ENCODE assay signal across 17 cellular contexts in the genomic region with DNA sequence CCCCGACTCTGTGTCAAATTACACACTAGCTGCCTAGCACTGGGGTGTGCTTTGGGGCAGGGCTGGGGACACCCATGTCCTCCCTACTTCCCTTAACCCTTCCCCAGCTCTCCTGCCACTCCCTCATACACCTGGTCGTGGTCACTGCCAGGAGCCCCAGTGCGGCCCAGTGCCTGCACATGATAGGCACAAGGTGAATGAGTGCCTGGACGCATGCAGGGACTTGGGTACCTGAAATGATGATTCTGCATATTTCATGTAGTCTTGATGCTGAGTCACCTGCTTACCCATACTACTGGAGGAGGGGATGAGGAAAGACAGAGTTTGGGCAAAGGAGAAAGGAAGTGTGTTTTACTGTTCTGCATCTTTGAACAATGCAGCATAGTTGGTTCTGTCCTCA. TPM values are rescaled to one million over a fixed set of nuclear protein-coding genes. Genes with fewer than 3 reads are reported as not detected.
DNase-seq lines count a peak whose midpoint lies in the region; ATAC-seq, FAIRE-seq and TF ChIP-seq lines count a peak whose summit lies in the region.
"Had no signal": no experiment of that assay in that cellular context is flagged by ENCODE, and none has a peak within 500 bp of the region (broad histone marks: within the 10 kb centered on the region; RNA-seq: fewer than 3 reads in every experiment).

No MANE protein-coding gene starts in this region.

- H3K27ac ChIP-seq in keratinocyte (ENCODE audit: control insufficient read depth, insufficient read depth, low read length) = peak overlapping the region; percentile 7
- H3K27ac ChIP-seq in kidney (ENCODE audit: low read depth in 2 of 2, low read length in 2 of 2) = no peak overlapping the region
- H3K27ac ChIP-seq: heart left ventricle had no signal

- no peaks in the 10 kb centered on the region for H3K36me3 Mint-ChIP-seq in activated naive CD8-positive, alpha-beta T cell
- no peaks in the 10 kb centered on the region for H3K36me3 Mint-ChIP-seq in activated naive CD8-positive, alpha-beta T cell treated with anti-CD3 and anti-CD28 coated beads for 36 hours
- peaks cover 2% of the 10 kb centered on the region for H3K36me3 Mint-ChIP-seq in activated T-helper 1 cell treated with anti-CD3 and anti-CD28 coated beads, Interleukin-12 subunit alpha, Interleukin-12 subunit beta, Interleukin-2, Interleukin-4 antibody, amounts not matched to agents 30 ng/mL and 10 ng/mL and 1 ng/mL, durations not matched to agents 14 hours and 24 hours and 36 hours (ENCODE audit: low read depth)
- H3K36me3 Mint-ChIP-seq in stimulated activated effector memory CD8-positive, alpha-beta T cell treated with anti-CD3 and anti-CD28 coated beads, Interleukin-12 subunit alpha, Interleukin-12 subunit beta, amount 100 ng/mL, for 72 hours = no peaks in the 10 kb centered on the region

- no peak for DNase-seq in activated naive CD8-positive, alpha-beta T cell treated with anti-CD3 and anti-CD28 coated beads for 36 hours
- DNase-seq in activated T-helper 1 cell treated with anti-CD3 and anti-CD28 coated beads, Interleukin-12 subunit alpha, Interleukin-12 subunit beta, Interleukin-2, Interleukin-4 antibody, amounts not matched to agents 30 ng/mL and 10 ng/mL and 1 ng/mL, durations not matched to agents 14 hours and 24 hours and 36 hours (ENCODE audit: low spot score) = no peak
- DNase-seq in keratinocyte (ENCODE audit: low read depth, low spot score) (no peak), UCSD-AML1 (lab: John Stamatoyannopoulos, UW; ENCODE audit: unreplicated experiment) (no peak), H7 (no peak), kidney (no peak)
- DNase-seq in stimulated activated effector memory CD8-positive, alpha-beta T cell treated with anti-CD3 and anti-CD28 coated beads, Interleukin-12 subunit alpha, Interleukin-12 subunit beta, amount 100 ng/mL, for 72 hours (ENCODE audit: low spot score in 2 of 2) = no peak
- DNase-seq: activated CD4-positive, alpha-beta T cell treated with anti-CD3 and anti-CD28 coated beads, Interleukin-2, amount 50 U/mL, for 1 hour; amniotic stem cell; heart left ventricle; KG1; left cardiac atrium; NCI-H1417 treated with DMSO at 0.1 percent for 48 hours; SHP77 had no signal

- H3K36me3 ChIP-seq in keratinocyte (ENCODE audit: control insufficient read depth in 2 of 2, extremely low read depth in 1 of 2, insufficient read depth in 2 of 2, low read length in 2 of 2) (no peaks in the 10 kb centered on the region), H7 (replicated peaks; ENCODE audit: control insufficient read depth, insufficient read depth, low read length) (no peaks in the 10 kb centered on the region), kidney (ENCODE audit: control insufficient read depth in 1 of 2, insufficient read depth in 2 of 2, low read length in 2 of 2) (no peaks in the 10 kb centered on the region)
- H3K36me3 ChIP-seq: heart left ventricle had no signal

- H3K9me1 ChIP-seq in keratinocyte (ENCODE audit: control insufficient read depth, extremely low read depth, insufficient read depth, low read length) = peaks cover 2% of the 10 kb centered on the region

- H3K27me3 ChIP-seq in keratinocyte (ENCODE audit: control insufficient read depth, extremely low read depth, insufficient read depth, low read length) = no peaks in the 10 kb centered on the region
- H3K27me3 ChIP-seq in H7 (ENCODE audit: control insufficient read depth, insufficient read depth, low read length) = no peaks in the 10 kb centered on the region

- H3K4me2 ChIP-seq in keratinocyte (ENCODE audit: control insufficient read depth, extremely low read depth, insufficient read depth, low read depth, low read length) = peak overlapping the region; percentile 14

- H3K27ac Mint-ChIP-seq in activated naive CD8-positive, alpha-beta T cell = no peak overlapping the region
- no peak overlapping the region for H3K27ac Mint-ChIP-seq in activated naive CD8-positive, alpha-beta T cell treated with anti-CD3 and anti-CD28 coated beads for 36 hours
- no peak overlapping the region for H3K27ac Mint-ChIP-seq in activated T-helper 1 cell treated with anti-CD3 and anti-CD28 coated beads, Interleukin-12 subunit alpha, Interleukin-12 subunit beta, Interleukin-2, Interleukin-4 antibody, amounts not matched to agents 30 ng/mL and 10 ng/mL and 1 ng/mL, durations not matched to agents 14 hours and 24 hours and 36 hours
- H3K27ac Mint-ChIP-seq in stimulated activated effector memory CD8-positive, alpha-beta T cell treated with anti-CD3 and anti-CD28 coated beads, Interleukin-12 subunit alpha, Interleukin-12 subunit beta, amount 100 ng/mL, for 72 hours = no peak overlapping the region

- H3K4me1 ChIP-seq in keratinocyte (ENCODE audit: control insufficient read depth, extremely low read depth, insufficient read depth, low read length) = peaks cover 32% of the 10 kb centered on the region
- peaks cover 2 to 11% of the 10 kb centered on the region in 2 donors for H3K4me1 ChIP-seq in kidney (ENCODE audit: control insufficient read depth in 1 of 2, insufficient read depth in 1 of 2, low read depth in 1 of 2, low read length in 2 of 2)

- H3K4me3 ChIP-seq in keratinocyte (ENCODE audit: control insufficient read depth in 2 of 3, extremely low read depth in 1 of 3, insufficient read depth in 2 of 3, low read depth in 1 of 3, low read length in 3 of 3) (no peak overlapping the region), H7 (ENCODE audit: insufficient read depth, low read depth, low read length) (no peak overlapping the region), kidney (ENCODE audit: low read length in 2 of 2) (no peak overlapping the region)
- H3K4me3 ChIP-seq: heart left ventricle had no signal

- H3K9me3 ChIP-seq in keratinocyte (ENCODE audit: control insufficient read depth, low read depth, low read length) = no peaks in the 10 kb centered on the region
- no peaks in the 10 kb centered on the region for H3K9me3 ChIP-seq in kidney (ENCODE audit: control insufficient read depth in 1 of 2, low read length in 2 of 2)
- H3K9me3 ChIP-seq: heart left ventricle had no signal

- H3K9me3 Mint-ChIP-seq in activated naive CD8-positive, alpha-beta T cell (ENCODE audit: low read depth) = no peaks in the 10 kb centered on the region
- no peaks in the 10 kb centered on the region for H3K9me3 Mint-ChIP-seq in activated naive CD8-positive, alpha-beta T cell treated with anti-CD3 and anti-CD28 coated beads for 36 hours
- H3K9me3 Mint-ChIP-seq in activated T-helper 1 cell treated with anti-CD3 and anti-CD28 coated beads, Interleukin-12 subunit alpha, Interleukin-12 subunit beta, Interleukin-2, Interleukin-4 antibody, amounts not matched to agents 30 ng/mL and 10 ng/mL and 1 ng/mL, durations not matched to agents 14 hours and 24 hours and 36 hours = no peaks in the 10 kb centered on the region
- H3K9me3 Mint-ChIP-seq in stimulated activated effector memory CD8-positive, alpha-beta T cell treated with anti-CD3 and anti-CD28 coated beads, Interleukin-12 subunit alpha, Interleukin-12 subunit beta, amount 100 ng/mL, for 72 hours = no peaks in the 10 kb centered on the region

- no peaks in the 10 kb centered on the region for H4K20me1 ChIP-seq in keratinocyte (ENCODE audit: control insufficient read depth, extremely low read depth, insufficient read depth, low read length)

- ATAC-seq in stimulated activated effector memory CD8-positive, alpha-beta T cell treated with anti-CD3 and anti-CD28 coated beads, Interleukin-12 subunit alpha, Interleukin-12 subunit beta, amount 100 ng/mL, for 72 hours = peak; percentile 18
- ATAC-seq: left cardiac atrium had no signal

- peaks cover 3% of the 10 kb centered on the region for H3K79me2 ChIP-seq in keratinocyte (ENCODE audit: control insufficient read depth, insufficient read depth, low read length)

- dilution Hi-C loops in keratinocyte (cut with MboI; ENCODE audit: extremely low pct_ligation_motif_present, low sequenced_read_pairs) = no loop called here

- intact Hi-C loops in activated T-helper 1 cell treated with anti-CD3 and anti-CD28 coated beads, Interleukin-12 subunit alpha, Interleukin-12 subunit beta, Interleukin-2, Interleukin-4 antibody, amounts not matched to agents 30 ng/mL and 10 ng/mL and 1 ng/mL, durations not matched to agents 14 hours and 24 hours and 36 hours (cut with micrococcal nuclease) = no loop called here
- intact Hi-C loops in kidney (cut with DNase I) = no loop called here

- peak; percentile 90 for FAIRE-seq in keratinocyte (lab: Jason Lieb, UNC)
- no peak for FAIRE-seq in kidney (lab: Jason Lieb, UNC)
- FAIRE-seq: D721Med had no signal

- TF ChIP-seq CTCF in keratinocyte (optimal IDR thresholded peaks at IDR 0.05 in 1 of 3, IDR thresholded peaks at IDR 0.05 in 1 of 3, conservative IDR thresholded peaks at IDR 0.05 in 1 of 3; ENCODE audit: extremely low read depth in 1 of 3, insufficient read depth in 2 of 3, low read length in 3 of 3) (no peak), kidney (IDR thresholded peaks at IDR 0.05; ENCODE audit: borderline replicate concordance, extremely low read depth, insufficient read depth) (no peak)

- H3K9ac ChIP-seq in keratinocyte (ENCODE audit: control insufficient read depth, extremely low read depth, insufficient read depth, low read length) (no peak overlapping the region), kidney (ENCODE audit: low read length in 2 of 2) (no peak overlapping the region)

- H3K4me3 Mint-ChIP-seq in activated naive CD8-positive, alpha-beta T cell = peak overlapping the region; percentile 48
- no peak overlapping the region for H3K4me3 Mint-ChIP-seq in activated naive CD8-positive, alpha-beta T cell treated with anti-CD3 and anti-CD28 coated beads for 36 hours
- H3K4me3 Mint-ChIP-seq in activated T-helper 1 cell treated with anti-CD3 and anti-CD28 coated beads, Interleukin-12 subunit alpha, Interleukin-12 subunit beta, Interleukin-2, Interleukin-4 antibody, amounts not matched to agents 30 ng/mL and 10 ng/mL and 1 ng/mL, durations not matched to agents 14 hours and 24 hours and 36 hours = peak overlapping the region; percentile 68
- H3K4me3 Mint-ChIP-seq in stimulated activated effector memory CD8-positive, alpha-beta T cell treated with anti-CD3 and anti-CD28 coated beads, Interleukin-12 subunit alpha, Interleukin-12 subunit beta, amount 100 ng/mL, for 72 hours = no peak overlapping the region

- peak overlapping the region; percentile 60 for H2AFZ ChIP-seq in keratinocyte (ENCODE audit: control insufficient read depth, low read length)

- H3K27me3 Mint-ChIP-seq in activated naive CD8-positive, alpha-beta T cell = peaks cover 6% of the 10 kb centered on the region
- H3K27me3 Mint-ChIP-seq in activated naive CD8-positive, alpha-beta T cell treated with anti-CD3 and anti-CD28 coated beads for 36 hours = peaks cover 15% of the 10 kb centered on the region
- peaks cover 43% of the 10 kb centered on the region for H3K27me3 Mint-ChIP-seq in activated T-helper 1 cell treated with anti-CD3 and anti-CD28 coated beads, Interleukin-12 subunit alpha, Interleukin-12 subunit beta, Interleukin-2, Interleukin-4 antibody, amounts not matched to agents 30 ng/mL and 10 ng/mL and 1 ng/mL, durations not matched to agents 14 hours and 24 hours and 36 hours (ENCODE audit: insufficient read depth)

- peaks cover 11% of the 10 kb centered on the region for H3K4me1 Mint-ChIP-seq in activated naive CD8-positive, alpha-beta T cell (ENCODE audit: low read depth)
- H3K4me1 Mint-ChIP-seq in activated naive CD8-positive, alpha-beta T cell treated with anti-CD3 and anti-CD28 coated beads for 36 hours = peaks cover 2% of the 10 kb centered on the region
- H3K4me1 Mint-ChIP-seq in activated T-helper 1 cell treated with anti-CD3 and anti-CD28 coated beads, Interleukin-12 subunit alpha, Interleukin-12 subunit beta, Interleukin-2, Interleukin-4 antibody, amounts not matched to agents 30 ng/mL and 10 ng/mL and 1 ng/mL, durations not matched to agents 14 hours and 24 hours and 36 hours (ENCODE audit: low read depth) = peaks cover 5% of the 10 kb centered on the region
- peaks cover 17% of the 10 kb centered on the region for H3K4me1 Mint-ChIP-seq in stimulated activated effector memory CD8-positive, alpha-beta T cell treated with anti-CD3 and anti-CD28 coated beads, Interleukin-12 subunit alpha, Interleukin-12 subunit beta, amount 100 ng/mL, for 72 hours

RNA-seq across cellular contexts. Expression of gene VANGL2, which starts 1.5 kb away (rescaled TPM):
- under 1 TPM; 0.24 to 0.31 TPM for total RNA-seq in activated naive CD8-positive, alpha-beta T cell treated with anti-CD3 and anti-CD28 coated beads for 36 hours
- not detected in 2 replicates for total RNA-seq in activated T-helper 1 cell treated with anti-CD3 and anti-CD28 coated beads, Interleukin-12 subunit alpha, Interleukin-12 subunit beta, Interleukin-2, Interleukin-4 antibody, amounts not matched to agents 30 ng/mL and 10 ng/mL and 1 ng/mL, durations not matched to agents 14 hours and 24 hours and 36 hours
- polyA plus RNA-seq in keratinocyte (10.9 to 17.6 TPM (median 11.4 TPM) in 3 replicates), kidney (ENCODE audit: insufficient read depth, low read depth, low replicate concordance) (3.8 TPM)
- 2.7 TPM for polyA plus RNA-seq in keratinocyte (2011; ENCODE audit: low read depth)
- 8.4 and 8.7 TPM in 2 replicates for polyA plus RNA-seq in keratinocyte (2011; cell fraction: cytosol; rRNA removed)
- polyA plus RNA-seq in keratinocyte (2011; cell fraction: nucleus; rRNA removed) = 32.2 and 38.0 TPM in 2 replicates
- polyA plus RNA-seq in keratinocyte (2012; ENCODE audit: low replicate concordance) = 6.7 and 11.3 TPM in 2 replicates
- polyA minus RNA-seq in keratinocyte = 11.8 to 19.0 TPM (median 16.6 TPM) in 3 replicates
- polyA minus RNA-seq in keratinocyte (2011; cell fraction: cytosol; rRNA and poly(A)+ RNA removed) = 7.1 TPM
- 9.5 and 14.1 TPM in 2 replicates for polyA minus RNA-seq in keratinocyte (2011; cell fraction: nucleus; rRNA and poly(A)+ RNA removed)
- total RNA-seq in H7 (2014; rRNA removed; shearing (Covaris generic)) = 32.7 and 36.9 TPM in 2 replicates
- 8.1 TPM for total RNA-seq in kidney

RNA-seq across cellular contexts. Expression of gene NHLH1, which starts 32.0 kb away (rescaled TPM):
- under 1 TPM; 0.34 to 0.52 TPM for total RNA-seq in activated naive CD8-positive, alpha-beta T cell treated with anti-CD3 and anti-CD28 coated beads for 36 hours
- total RNA-seq in activated T-helper 1 cell treated with anti-CD3 and anti-CD28 coated beads, Interleukin-12 subunit alpha, Interleukin-12 subunit beta, Interleukin-2, Interleukin-4 antibody, amounts not matched to agents 30 ng/mL and 10 ng/mL and 1 ng/mL, durations not matched to agents 14 hours and 24 hours and 36 hours = 0.52 and 0.66 TPM in 2 replicates
- polyA plus RNA-seq in keratinocyte (0.10 to 0.17 TPM (median 0.13 TPM) in 3 replicates), kidney (ENCODE audit: insufficient read depth, low read depth, low replicate concordance) (not detected)
- polyA plus RNA-seq in keratinocyte (2011; ENCODE audit: low read depth) = not detected
- 0.03 and 0.11 TPM in 2 replicates for polyA plus RNA-seq in keratinocyte (2011; cell fraction: cytosol; rRNA removed)
- 0.53 and 0.62 TPM in 2 replicates for polyA plus RNA-seq in keratinocyte (2011; cell fraction: nucleus; rRNA removed)
- 0.03 and 0.27 TPM in 2 replicates for polyA plus RNA-seq in keratinocyte (2012; ENCODE audit: low replicate concordance)
- polyA minus RNA-seq in keratinocyte = 0.07 to 0.22 TPM (median 0.16 TPM) in 3 replicates
- not detected for polyA minus RNA-seq in keratinocyte (2011; cell fraction: cytosol; rRNA and poly(A)+ RNA removed)
- 0.23 TPM in 1 of 2 replicates, not detected in the other for polyA minus RNA-seq in keratinocyte (2011; cell fraction: nucleus; rRNA and poly(A)+ RNA removed)
- total RNA-seq in H7 (2014; rRNA removed; shearing (Covaris generic)) = 0.21 and 0.30 TPM in 2 replicates
- 0.09 TPM for total RNA-seq in kidney
- total RNA-seq: mononuclear cell had no signal

RNA-seq across cellular contexts. Expression of gene NCSTN, which starts 55.6 kb away (rescaled TPM):
- 10 to 100 TPM; 49.5 to 53.5 TPM for total RNA-seq in activated naive CD8-positive, alpha-beta T cell treated with anti-CD3 and anti-CD28 coated beads for 36 hours
- 74.8 and 81.6 TPM in 2 replicates for total RNA-seq in activated T-helper 1 cell treated with anti-CD3 and anti-CD28 coated beads, Interleukin-12 subunit alpha, Interleukin-12 subunit beta, Interleukin-2, Interleukin-4 antibody, amounts not matched to agents 30 ng/mL and 10 ng/mL and 1 ng/mL, durations not matched to agents 14 hours and 24 hours and 36 hours
- polyA plus RNA-seq in keratinocyte (111 to 150 TPM (median 112 TPM) in 3 replicates), kidney (ENCODE audit: insufficient read depth, low read depth, low replicate concordance) (73.9 TPM)
- polyA plus RNA-seq in keratinocyte (2011; ENCODE audit: low read depth) = 30.8 TPM
- polyA plus RNA-seq in keratinocyte (2011; cell fraction: cytosol; rRNA removed) = 51.6 and 73.4 TPM in 2 replicates
- 328 and 342 TPM in 2 replicates for polyA plus RNA-seq in keratinocyte (2011; cell fraction: nucleus; rRNA removed)
- polyA plus RNA-seq in keratinocyte (2012; ENCODE audit: low replicate concordance) = 60.6 and 67.8 TPM in 2 replicates
- polyA minus RNA-seq in keratinocyte = 96.7 to 178 TPM (median 112 TPM) in 3 replicates
- 75.2 TPM for polyA minus RNA-seq in keratinocyte (2011; cell fraction: cytosol; rRNA and poly(A)+ RNA removed)
- 197 and 243 TPM in 2 replicates for polyA minus RNA-seq in keratinocyte (2011; cell fraction: nucleus; rRNA and poly(A)+ RNA removed)
- 83.4 and 94.3 TPM in 2 replicates for total RNA-seq in H7 (2014; rRNA removed; shearing (Covaris generic))
- 109 TPM for total RNA-seq in kidney

RNA-seq across cellular contexts. Expression of gene COPA, which starts 55.8 kb away (rescaled TPM):
- total RNA-seq in activated naive CD8-positive, alpha-beta T cell treated with anti-CD3 and anti-CD28 coated beads for 36 hours = 100 to 1,000 TPM; 110 to 119 TPM
- total RNA-seq in activated T-helper 1 cell treated with anti-CD3 and anti-CD28 coated beads, Interleukin-12 subunit alpha, Interleukin-12 subunit beta, Interleukin-2, Interleukin-4 antibody, amounts not matched to agents 30 ng/mL and 10 ng/mL and 1 ng/mL, durations not matched to agents 14 hours and 24 hours and 36 hours = 123 and 126 TPM in 2 replicates
- 157 to 169 TPM (median 164 TPM) in 3 replicates for polyA plus RNA-seq in keratinocyte
- 55.1 TPM for polyA plus RNA-seq in keratinocyte (2011; ENCODE audit: low read depth)
- polyA plus RNA-seq in keratinocyte (2011; cell fraction: cytosol; rRNA removed) = 100 and 148 TPM in 2 replicates
- polyA plus RNA-seq in keratinocyte (2011; cell fraction: nucleus; rRNA removed) = 181 and 183 TPM in 2 replicates
- polyA plus RNA-seq in keratinocyte (2012; ENCODE audit: low replicate concordance) = 42.3 and 104 TPM in 2 replicates
- polyA minus RNA-seq in keratinocyte = 247 to 324 TPM (median 257 TPM) in 3 replicates
- 184 TPM for polyA minus RNA-seq in keratinocyte (2011; cell fraction: cytosol; rRNA and poly(A)+ RNA removed)
- polyA minus RNA-seq in keratinocyte (2011; cell fraction: nucleus; rRNA and poly(A)+ RNA removed) = 159 and 293 TPM in 2 replicates
- total RNA-seq in H7 (2014; rRNA removed; shearing (Covaris generic)) = 167 and 175 TPM in 2 replicates
- total RNA-seq in kidney = 160 TPM
- 50.1 TPM for polyA plus RNA-seq in kidney (ENCODE audit: insufficient read depth, low read depth, low replicate concordance)

Comparison
In these comparisons a context has a peak if more than half of its experiments do, and no peak if none do; other contexts are left out.
1. H3K4me3 Mint-ChIP-seq: peak in activated naive CD8-positive, alpha-beta T cell (single experiment) and activated T-helper 1 cell treated with anti-CD3 and anti-CD28 coated beads, Interleukin-12 subunit alpha, Interleukin-12 subunit beta, Interleukin-2, Interleukin-4 antibody, amounts not matched to agents 30 ng/mL and 10 ng/mL and 1 ng/mL, durations not matched to agents 14 hours and 24 hours and 36 hours (single experiment); none in activated naive CD8-positive, alpha-beta T cell treated with anti-CD3 and anti-CD28 coated beads for 36 hours (single experiment) and stimulated activated effector memory CD8-positive, alpha-beta T cell treated with anti-CD3 and anti-CD28 coated beads, Interleukin-12 subunit alpha, Interleukin-12 subunit beta, amount 100 ng/mL, for 72 hours (single experiment).